13 cellular contexts compared by ENCODE assay signal in the genomic region with DNA sequence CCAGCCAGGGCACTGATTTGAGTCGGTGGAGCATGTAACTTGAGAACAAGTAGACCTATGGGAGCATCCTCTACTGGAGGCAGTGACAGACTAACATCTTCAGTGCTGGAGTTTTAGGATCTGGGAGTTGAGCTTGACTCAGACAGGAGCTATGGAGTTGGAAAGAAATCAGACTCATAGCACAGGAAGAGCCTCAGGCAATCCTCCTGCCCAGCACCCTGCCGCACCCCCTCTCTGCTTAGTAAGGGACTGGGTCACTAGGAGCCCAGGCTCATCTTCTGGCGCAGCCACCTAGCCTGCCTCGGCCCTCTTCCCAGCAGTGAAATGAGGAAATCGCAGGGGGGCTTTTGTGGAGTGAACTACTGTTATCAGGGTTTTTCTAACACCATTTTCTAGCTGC. TPM values are rescaled to one million over a fixed set of nuclear protein-coding genes. Genes with fewer than 3 reads are reported as not detected.
DNase-seq lines count a peak whose midpoint lies in the region; ATAC-seq, FAIRE-seq and TF ChIP-seq lines count a peak whose summit lies in the region.
"Had no signal": no experiment of that assay in that cellular context is flagged by ENCODE, and none has a peak within 500 bp of the region (broad histone marks: within the 10 kb centered on the region; RNA-seq: fewer than 3 reads in every experiment).

No MANE protein-coding gene starts in this region.

- no peak overlapping the region for H2BK20ac ChIP-seq in H1 (ENCODE audit: low read length)

- H2BK5ac ChIP-seq in H1 (ENCODE audit: low read depth, low read length), result no peak overlapping the region

- no peak overlapping the region for H3K27ac Mint-ChIP-seq in T-helper 2 cell treated with Interferon-gamma antibody and Interleukin-4, amounts not matched to agents 5 μg/mL and 100 μg/mL, for 36 hours

- no peak overlapping the region for H2BK120ac ChIP-seq in H1 (replicated peaks; ENCODE audit: low read depth, low read length)

- H2BK12ac ChIP-seq in H1 (ENCODE audit: low read depth, low read length), result 0 out of 2 replicates have a peak overlapping the region, but pooled peaks have one; percentile 2

- H4K20me1 ChIP-seq in H1 (replicated peaks in 1 of 2; ENCODE audit: control insufficient read depth in 1 of 2, insufficient read depth in 2 of 2, low read length in 2 of 2), result peaks cover 9 to 11% of the 10 kb centered on the region in 2 experiments

- TF ChIP-seq POLR2A in H1 (IDR thresholded peaks at IDR 0.05; ENCODE audit: control extremely low read depth in 1 of 2, low read depth in 2 of 2, low read length in 2 of 2), result no peak

- ATAC-seq in RWPE2 (ENCODE audit: low read depth), result peak; percentile 63
- ATAC-seq: right lobe of liver had no signal

- no peaks in the 10 kb centered on the region for H3K9me3 Mint-ChIP-seq in T-helper 2 cell treated with Interferon-gamma antibody and Interleukin-4, amounts not matched to agents 5 μg/mL and 100 μg/mL, for 36 hours

- H3K4me1 ChIP-seq in RWPE2 (ENCODE audit: insufficient read depth, poor library complexity, severe bottlenecking) (peaks cover 5% of the 10 kb centered on the region), H1 (replicated peaks in 1 of 4; ENCODE audit: control insufficient read depth in 3 of 4, insufficient read depth in 4 of 4, low read length in 3 of 4) (peaks cover 3 to 26% (median 18%) of the 10 kb centered on the region in 4 experiments), rectal smooth muscle tissue (ENCODE audit: control insufficient read depth, insufficient read depth, low read length) (peaks cover 3% of the 10 kb centered on the region), SJCRH30 (peaks cover 10% of the 10 kb centered on the region; the same call in 1 of the 2 replicates)
- H3K4me1 ChIP-seq: right lobe of liver had no signal

- no peak overlapping the region; the same call in 1 of the 2 replicates for H2AK5ac ChIP-seq in H1 (ENCODE audit: low read depth, low read length)

- H3K36me3 ChIP-seq in RWPE2 (ENCODE audit: low read depth), result no peaks in the 10 kb centered on the region
- no peaks in the 10 kb centered on the region for H3K36me3 ChIP-seq in H1 (ENCODE audit: control insufficient read depth in 2 of 4, insufficient read depth in 4 of 4, low read length in 3 of 4)
- no peaks in the 10 kb centered on the region for H3K36me3 ChIP-seq in rectal smooth muscle tissue (ENCODE audit: control insufficient read depth, insufficient read depth, low read length)
- H3K36me3 ChIP-seq in SJCRH30, result peaks cover 18% of the 10 kb centered on the region
- H3K36me3 ChIP-seq: Peyer's patch, right lobe of liver had no signal

- H3K4me1 Mint-ChIP-seq in T-helper 2 cell treated with Interferon-gamma antibody and Interleukin-4, amounts not matched to agents 5 μg/mL and 100 μg/mL, for 36 hours (ENCODE audit: low read depth), result peaks cover 59% of the 10 kb centered on the region

- peak overlapping the region in 1 of 2 experiments; percentile 79; a peak in 1 of 4 replicates for H3K4me2 ChIP-seq in H1 (ENCODE audit: insufficient read depth in 1 of 2, low read depth in 2 of 2, low read length in 2 of 2)

- TF ChIP-seq CTCF in RWPE2 (IDR thresholded peaks at IDR 0.05; ENCODE audit: poor library complexity, severe bottlenecking) (no peak), H1 (IDR thresholded peaks at IDR 0.05; ENCODE audit: control extremely low read depth in 1 of 3, insufficient read depth in 1 of 3, low read depth in 1 of 3, low read length in 3 of 3) (no peak)

- WGBS in H1 (ENCODE audit: extremely low coverage in 1 of 2, insufficient coverage in 1 of 2, insufficient read length in 1 of 2, insufficient replicate concordance in 2 of 2, low coverage in 1 of 2, low lambda C conversion rate in 2 of 2, missing lambda C conversion rate in 1 of 2), 2 experiments, result 69% methylated on average over 5 of the region's 5 CpGs; no CpG with 5 or more reads in 1 of the 2 experiments

- no peak overlapping the region for H3K27ac ChIP-seq in RWPE2 (ENCODE audit: poor library complexity, severe bottlenecking)
- no peak overlapping the region for H3K27ac ChIP-seq in H1 (ENCODE audit: low read depth, low read length)
- no peak overlapping the region for H3K27ac ChIP-seq in rectal smooth muscle tissue (ENCODE audit: low read depth, low read length)
- no peak overlapping the region for H3K27ac ChIP-seq in SJCRH30
- H3K27ac ChIP-seq: right lobe of liver had no signal

- no peak overlapping the region for H3K18ac ChIP-seq in H1 (ENCODE audit: extremely low read depth, low read length)

- no peak for DNase-seq in T-helper 2 cell treated with Interferon-gamma antibody and Interleukin-4, amounts not matched to agents 5 μg/mL and 100 μg/mL, for 36 hours (ENCODE audit: low spot score)
- DNase-seq in T-helper 2 cell (no peak), RWPE2 (ENCODE audit: low spot score) (no peak), H1 (ENCODE audit: low read depth in 1 of 2, low spot score in 2 of 2) (no peak), NCI-H524 (lab: John Stamatoyannopoulos, UW) (no peak), NCI-H1694 (lab: John Stamatoyannopoulos, UW) (no peak), SJCRH30 (no peak)
- DNase-seq: effector CD8-positive, alpha-beta T cell; NCI-H1436 treated with DMSO at 0.1 percent for 48 hours; right lobe of liver had no signal

- no peak for FAIRE-seq in H1 (lab: Jason Lieb, UNC)

- no peaks in the 10 kb centered on the region for H3K27me3 Mint-ChIP-seq in T-helper 2 cell treated with Interferon-gamma antibody and Interleukin-4, amounts not matched to agents 5 μg/mL and 100 μg/mL, for 36 hours (ENCODE audit: low read depth)

- TF ChIP-seq EP300 in H1 (IDR thresholded peaks at IDR 0.05; ENCODE audit: borderline replicate concordance in 1 of 2, low read depth in 2 of 2, low read length in 2 of 2), result no peak

- H3K27me3 ChIP-seq in RWPE2 (ENCODE audit: insufficient read depth, poor library complexity, severe bottlenecking) (no peaks in the 10 kb centered on the region), H1 (replicated peaks in 1 of 4; ENCODE audit: control insufficient read depth in 3 of 4, extremely low read depth in 1 of 4, insufficient read depth in 3 of 4, low read length in 3 of 4) (peaks cover 10 to 30% (median 25%) of the 10 kb centered on the region in 4 experiments; a peak in 6 of 7 replicates), rectal smooth muscle tissue (ENCODE audit: control insufficient read depth, insufficient read depth, low read length) (no peaks in the 10 kb centered on the region), SJCRH30 (no peaks in the 10 kb centered on the region)
- H3K27me3 ChIP-seq: Peyer's patch, right lobe of liver had no signal

- no peaks in the 10 kb centered on the region; the same call in none of the 2 replicates for H3K79me1 ChIP-seq in H1 (ENCODE audit: low read depth, low read length)

- H2AFZ ChIP-seq in H1 (ENCODE audit: low read length), result no peak overlapping the region

- no peak overlapping the region for H3K56ac ChIP-seq in H1 (replicated peaks; ENCODE audit: insufficient read length, low read depth, low read length)

- peaks cover 14% of the 10 kb centered on the region; the same call in 1 of the 2 replicates for H3K23me2 ChIP-seq in H1 (ENCODE audit: low read depth, low read length)

- H3K36me3 Mint-ChIP-seq in T-helper 2 cell treated with Interferon-gamma antibody and Interleukin-4, amounts not matched to agents 5 μg/mL and 100 μg/mL, for 36 hours (ENCODE audit: low read depth), result peaks cover 54% of the 10 kb centered on the region

- POLR2A ChIA-PET in H1 (lab: Charles Lee; ENCODE audit: partially characterized antibody), result interaction anchor here (4.6 kb wide), 1 partner anchor 9 kb away, joined by 33 read pairs; no protein-coding TSS in a partner anchor

- H3K9me3 ChIP-seq in RWPE2 (ENCODE audit: severe bottlenecking), result no peaks in the 10 kb centered on the region
- H3K9me3 ChIP-seq in H1 (ENCODE audit: insufficient read depth in 2 of 2, low read depth in 1 of 2, low read length in 1 of 2), result no peaks in the 10 kb centered on the region
- no peaks in the 10 kb centered on the region for H3K9me3 ChIP-seq in SJCRH30 (replicated peaks)
- H3K9me3 ChIP-seq: Peyer's patch, right lobe of liver had no signal

- no peak overlapping the region for H4K5ac ChIP-seq in H1 (ENCODE audit: insufficient read length, low read depth, low read length)

- no peak overlapping the region for H3K9ac ChIP-seq in H1 (replicated peaks in 1 of 4; ENCODE audit: extremely low read depth in 1 of 4, low read depth in 3 of 4, low read length in 3 of 4)
- H3K9ac ChIP-seq in rectal smooth muscle tissue (ENCODE audit: low read length), result no peak overlapping the region

- no peak overlapping the region for H3K23ac ChIP-seq in H1 (ENCODE audit: insufficient read length)

- H4K91ac ChIP-seq in H1 (replicated peaks; ENCODE audit: insufficient read length, low read length), result no peak overlapping the region

- no peak overlapping the region for H3K4ac ChIP-seq in H1 (replicated peaks; ENCODE audit: insufficient read length, low read depth, low read length)

- no peaks in the 10 kb centered on the region for H3K79me2 ChIP-seq in H1 (ENCODE audit: control insufficient read depth in 1 of 2, insufficient read depth in 2 of 2, low read length in 2 of 2)

- no peak overlapping the region; the same call in 1 of the 2 replicates for H4K8ac ChIP-seq in H1 (ENCODE audit: extremely low read depth, insufficient read depth, low read length)

- CTCF ChIA-PET in H1 (lab: Charles Lee; ENCODE audit: partially characterized antibody), result interaction anchor here (1.0 to 18.5 kb wide), 7 partner anchors 12 to 215 kb away, joined by 3 to 361 read pairs (median 7); a partner anchor contains a TSS

- H3K14ac ChIP-seq in H1 (ENCODE audit: insufficient read length), result no peak overlapping the region

- peak overlapping the region; percentile 93 for H3K4me3 Mint-ChIP-seq in T-helper 2 cell treated with Interferon-gamma antibody and Interleukin-4, amounts not matched to agents 5 μg/mL and 100 μg/mL, for 36 hours

- H3K4me3 ChIP-seq in RWPE2 (ENCODE audit: severe bottlenecking), result no peak overlapping the region
- no peak overlapping the region for H3K4me3 ChIP-seq in H1 (ENCODE audit: extremely low read depth in 1 of 4, insufficient read depth in 2 of 4, low read depth in 3 of 4, low read length in 4 of 4)
- H3K4me3 ChIP-seq in rectal smooth muscle tissue (ENCODE audit: low read length), result peak overlapping the region; percentile 19
- H3K4me3 ChIP-seq in SJCRH30, result no peak overlapping the region
- H3K4me3 ChIP-seq: right lobe of liver had no signal

- peak overlapping the region; percentile 46; the same call in 1 of the 2 replicates for H2BK15ac ChIP-seq in H1 (ENCODE audit: low read length)

- TF ChIP-seq RAD21 in H1 (IDR thresholded peaks at IDR 0.05 in 1 of 2, conservative IDR thresholded peaks at IDR 0.05 in 1 of 2; ENCODE audit: low read depth in 2 of 2, low read length in 2 of 2), result no peak

RNA-seq across cellular contexts. Expression of a gene that starts 3.6 kb away (rescaled TPM):
- total RNA-seq in H1 (2021; fragmentation: NEBNext Ultra II Directional; extraction: Animal tissue kit (Norgen Biotek cat#: 25700)), result 4.4 and 5.3 TPM in 2 replicates
- 3.3 and 3.8 TPM in 2 replicates for polyA plus RNA-seq in H1 (2011; rRNA removed)
- polyA plus RNA-seq in H1 (2011; cell fraction: cytosol; rRNA removed), result 2.8 TPM
- 5.1 TPM for polyA plus RNA-seq in H1 (2011; cell fraction: nucleus; rRNA removed)
- 1.8 to 4.2 TPM (median 3.5 TPM) in 4 replicates for polyA plus RNA-seq in H1 (2012, experiment 1 of 2)
- 3.3 TPM for polyA plus RNA-seq in H1 (2012, experiment 2 of 2)
- polyA plus RNA-seq in H1 (2013, experiment 1 of 2), result 4.2 TPM
- 4.2 TPM for polyA plus RNA-seq in H1 (2013, experiment 2 of 2)
- polyA minus RNA-seq in H1 (2011; rRNA and poly(A)+ RNA removed), result 0.76 and 1.4 TPM in 2 replicates
- 4.3 TPM for polyA minus RNA-seq in H1 (2011; cell fraction: cytosol; rRNA and poly(A)+ RNA removed)
- 3.3 TPM for polyA minus RNA-seq in H1 (2011; cell fraction: nucleus; rRNA and poly(A)+ RNA removed)
- total RNA-seq in SJCRH30 (2014; rRNA removed; shearing (Covaris generic)), result 12.4 and 14.2 TPM in 2 replicates

RNA-seq across cellular contexts. Expression of a gene that starts 35.0 kb away (rescaled TPM):
- not detected in 2 replicates for total RNA-seq in H1 (2021; fragmentation: NEBNext Ultra II Directional; extraction: Animal tissue kit (Norgen Biotek cat#: 25700))
- 0.03 TPM in 1 of 2 replicates, not detected in the other for polyA plus RNA-seq in H1 (2011; rRNA removed)
- not detected for polyA plus RNA-seq in H1 (2011; cell fraction: cytosol; rRNA removed)
- not detected for polyA plus RNA-seq in H1 (2011; cell fraction: nucleus; rRNA removed)
- polyA plus RNA-seq in H1 (2012, experiment 1 of 2), result not detected in 4 replicates
- not detected for polyA plus RNA-seq in H1 (2012, experiment 2 of 2)
- not detected for polyA plus RNA-seq in H1 (2013, experiment 1 of 2)
- not detected for polyA plus RNA-seq in H1 (2013, experiment 2 of 2)
- not detected in 2 replicates for polyA minus RNA-seq in H1 (2011; rRNA and poly(A)+ RNA removed)
- polyA minus RNA-seq in H1 (2011; cell fraction: cytosol; rRNA and poly(A)+ RNA removed), result not detected
- not detected for polyA minus RNA-seq in H1 (2011; cell fraction: nucleus; rRNA and poly(A)+ RNA removed)
- total RNA-seq in SJCRH30 (2014; rRNA removed; shearing (Covaris generic)), result 0.10 TPM in 1 of 2 replicates, not detected in the other
- total RNA-seq: A673 had no signal
